In the genomic region with DNA sequence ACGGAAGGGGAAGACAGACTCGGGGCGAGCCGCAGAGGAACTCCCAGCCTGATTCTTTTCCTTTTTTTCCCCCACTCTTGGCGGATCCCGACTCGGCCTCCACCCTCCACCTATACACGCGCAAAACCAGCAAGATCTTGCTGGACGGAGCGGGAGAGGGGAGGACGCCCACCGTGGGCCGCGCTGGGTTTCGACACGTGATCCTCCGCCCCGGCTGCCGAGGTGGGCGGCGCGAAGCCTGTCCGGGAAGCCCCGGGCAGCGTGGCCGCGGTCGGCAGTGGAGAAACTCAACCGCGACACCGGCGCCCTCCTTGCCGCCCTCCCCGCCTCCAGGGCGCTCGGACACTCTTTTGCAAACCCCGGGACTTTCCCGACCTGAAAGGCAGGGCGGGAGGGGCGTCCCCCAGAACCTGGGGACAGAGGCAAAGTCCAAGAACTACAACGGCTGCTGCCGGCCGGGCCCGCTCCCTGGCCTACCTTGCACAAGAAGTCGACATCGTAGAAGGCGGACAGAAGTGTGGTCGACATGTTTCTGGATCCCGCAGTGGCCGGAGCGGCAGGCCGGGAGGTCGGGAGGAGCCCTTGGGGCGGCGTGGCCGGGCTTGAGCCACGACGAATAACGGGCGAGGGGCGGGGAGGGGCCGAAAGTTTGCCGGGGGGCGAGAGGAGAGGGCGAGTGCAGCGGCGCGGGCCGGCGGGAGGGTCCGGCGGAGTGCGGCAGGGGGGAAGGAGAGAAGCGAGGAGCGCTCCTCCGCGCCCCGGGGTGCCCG, we compare ENCODE assay signal across 8 cellular contexts. TPM values are rescaled to one million over a fixed set of nuclear protein-coding genes. Genes with fewer than 3 reads are reported as not detected.
DNase-seq lines count a peak whose midpoint lies in the region; ATAC-seq, FAIRE-seq and TF ChIP-seq lines count a peak whose summit lies in the region.

No MANE protein-coding gene starts in this region.

- peaks cover 55% of the 10 kb centered on the region for H3K4me1 Mint-ChIP-seq in GM23338

- peaks cover 53% of the 10 kb centered on the region for H3K4me1 ChIP-seq in GM23338 (ENCODE audit: insufficient read depth)
- peaks cover 54% of the 10 kb centered on the region for H3K4me1 ChIP-seq in HepG2 (ENCODE audit: insufficient read depth, low read length)

- H3K79me2 ChIP-seq in GM23338 (replicated peaks; ENCODE audit: insufficient read depth) (peaks cover 52% of the 10 kb centered on the region), HepG2 (ENCODE audit: insufficient read depth, low read length) (peaks cover 54% of the 10 kb centered on the region)

- TF ChIP-seq EP300 in HepG2 (IDR thresholded peaks at IDR 0.05; ENCODE audit: low read depth in 2 of 2, low read length in 2 of 2): no peak
- no peak for TF ChIP-seq EP300 in HepG2 (CRISPR knock-in tag; IDR thresholded peaks at IDR 0.05; ENCODE audit: borderline replicate concordance)

- H3K9me3 Mint-ChIP-seq in GM23338: no peaks in the 10 kb centered on the region; the same call in 2 of the 3 replicates

- peaks cover 28% of the 10 kb centered on the region; the same call in 1 of the 2 replicates for H3F3A ChIP-seq in GM23338 (replicated peaks; ENCODE audit: low read depth)

- TF ChIP-seq POLR2A in HepG2 (IDR thresholded peaks at IDR 0.05; ENCODE audit: insufficient read depth in 1 of 2, low read depth in 2 of 2, low read length in 2 of 2): peak in 1 of 2 experiments; percentile 49; a peak in 1 of 4 replicates

- TF ChIP-seq RAD21 in HepG2 (CRISPR knock-in tag; IDR thresholded peaks at IDR 0.05): peak; percentile 45

- ATAC-seq in GM23338 (no peak; the same call in 1 of the 3 replicates), HepG2 (peak; percentile 16)

- H3K4me3 ChIP-seq in GM12865 (ENCODE audit: low read depth, low read length) (peak overlapping the region; percentile 91), GM23338 (peak overlapping the region; percentile 97), MG63 (peak overlapping the region; percentile 70), coronary artery (peak overlapping the region; percentile 94), HepG2 (replicated peaks in 1 of 3; ENCODE audit: insufficient read depth in 1 of 3, low read depth in 2 of 3, low read length in 3 of 3) (peak overlapping the region; percentile 80 to 97 (median 89))

- H3K4me2 ChIP-seq in GM23338 (peak overlapping the region; percentile 79), HepG2 (ENCODE audit: low read depth, low read length) (peak overlapping the region; percentile 99)

- DNase-seq in GM12865 (ENCODE audit: low read depth) (peak; percentile 89), GM23338 (ENCODE audit: low spot score) (peak; percentile 56), MG63 (no peak), coronary artery (ENCODE audit: low spot score) (no peak), HepG2 (ENCODE audit: low spot score) (peak; percentile 77), cortex of kidney (lab: John Stamatoyannopoulos, UW) (no peak)
- DNase-seq in activated CD4-positive, alpha-beta T cell treated with anti-CD3 and anti-CD28 coated beads for 24 hours (ENCODE audit: low read depth in 2 of 2): peak; percentile 43 to 56
- peak; percentile 70 for DNase-seq in stimulated activated CD4-positive, alpha-beta T cell treated with anti-CD3 and anti-CD28 coated beads, Interleukin-4, amount 100 ng/mL, for 24 hours

- intact Hi-C loops in HepG2 (cut with micrococcal nuclease; ENCODE audit: unreplicated experiment): loop anchor here (1.0 to 5.0 kb wide), 3 partner anchors 204 to 317 kb away; no protein-coding TSS in a partner anchor

- H3K36me3 Mint-ChIP-seq in GM23338 (ENCODE audit: low read depth): peaks cover 44% of the 10 kb centered on the region

- no peak overlapping the region for H2AFZ ChIP-seq in GM23338
- no peak overlapping the region for H2AFZ ChIP-seq in HepG2 (ENCODE audit: low read length)

- in situ Hi-C loops in HepG2 (cut with HindIII; ENCODE audit: extremely low pct_ligation_motif_present, low pct_unique_long_range_greater_than_20kb): loop anchor here (5.0 to 10.0 kb wide), 6 partner anchors 61 to 399 kb away; no protein-coding TSS in a partner anchor

- no peaks in the 10 kb centered on the region for H3K9me3 ChIP-seq in MG63
- H3K9me3 ChIP-seq in HepG2 (ENCODE audit: low read length): no peaks in the 10 kb centered on the region

- no TSS peak for BruUV-seq in HepG2 (replicated peaks; lab: Mats Ljungman, UMichigan)

- CTCF ChIA-PET in HepG2 (lab: Yijun Ruan, JAX; ENCODE audit: low intra/inter-chr PET ratio, low total read pairs): interaction anchor here (1.8 to 4.9 kb wide), 2 partner anchors 56 to 95 kb away, joined by 6 to 34 read pairs; no protein-coding TSS in a partner anchor

- peak overlapping the region; percentile 96 for H3K9ac ChIP-seq in HepG2 (ENCODE audit: insufficient read depth, low read depth, low read length)

- no peak for FAIRE-seq in HepG2 (lab: Jason Lieb, UNC)

- no peak overlapping the region for H3K27ac Mint-ChIP-seq in GM23338

- H3K27me3 ChIP-seq in GM23338 (ENCODE audit: insufficient read depth) (no peaks in the 10 kb centered on the region), MG63 (no peaks in the 10 kb centered on the region), HepG2 (ENCODE audit: control insufficient read depth in 1 of 2, insufficient read depth in 2 of 2, low read length in 2 of 2) (no peaks in the 10 kb centered on the region; a peak in 1 of 5 replicates)

- peaks cover 19% of the 10 kb centered on the region for H3K27me3 Mint-ChIP-seq in GM23338 (ENCODE audit: insufficient read depth, low read depth, poor library complexity)

- H3K27ac ChIP-seq in GM23338 (ENCODE audit: low read depth) (peak overlapping the region; percentile 88; the same call in 1 of the 2 replicates), coronary artery (peak overlapping the region; percentile 98 to 99), HepG2 (ENCODE audit: extremely low read length, insufficient read depth, low read length) (peak overlapping the region; percentile 95)

- TF ChIP-seq CTCF in GM12865 (IDR thresholded peaks at IDR 0.05; ENCODE audit: insufficient read depth, low read depth, low read length, missing control alignments) (no peak), GM23338 (conservative IDR thresholded peaks at IDR 0.05; ENCODE audit: low read depth in 2 of 2) (no peak), coronary artery (IDR thresholded peaks at IDR 0.05) (no peak), HepG2 (CRISPR knock-in tag; IDR thresholded peaks at IDR 0.05) (0 out of 2 replicates have a peak, but pooled peaks have one; percentile 5)

- H4K20me1 ChIP-seq in GM23338 (replicated peaks; ENCODE audit: insufficient read depth) (peaks cover 8% of the 10 kb centered on the region), HepG2 (ENCODE audit: insufficient read depth, low read length) (peaks cover 39% of the 10 kb centered on the region)

- no peaks in the 10 kb centered on the region for H3K9me2 ChIP-seq in GM23338 (ENCODE audit: insufficient read depth)

- H3K4me3 Mint-ChIP-seq in GM23338: peak overlapping the region; percentile 87

- WGBS in HepG2 (ENCODE audit: low lambda C conversion rate): under 1% methylated on average over 64 of the region's 80 CpGs

- POLR2A ChIA-PET in HepG2 (lab: Yijun Ruan, JAX): interaction anchor here (0.7 to 13.7 kb wide), 82 partner anchors 7 to 433 kb away, joined by 3 to 324 read pairs (median 6); a partner anchor contains a TSS

- H3K36me3 ChIP-seq in GM23338 (ENCODE audit: insufficient read depth): peaks cover 15% of the 10 kb centered on the region; the same call in 1 of the 2 replicates
- H3K36me3 ChIP-seq in MG63: peaks cover 61% of the 10 kb centered on the region
- H3K36me3 ChIP-seq in HepG2 (replicated peaks in 1 of 2; ENCODE audit: control insufficient read depth in 1 of 2, insufficient read depth in 2 of 2, low read length in 2 of 2): peaks cover 3 to 21% of the 10 kb centered on the region in 2 experiments

TF ChIP-seq in GM23338, 12 proteins besides CTCF, POLR2A, EP300 and RAD21:
- TF ChIP-seq POLR2AphosphoS5 (IDR thresholded peaks at IDR 0.05; ENCODE audit: low read depth) (peak; percentile 0; the same call in 1 of the 2 replicates), EZH2 (IDR thresholded peaks at IDR 0.05; ENCODE audit: low read depth, unreplicated experiment) (no peak)

TF ChIP-seq in HepG2, 621 proteins besides CTCF, POLR2A, EP300 and RAD21 (continues in another document):
- TF ChIP-seq ZNF615 (CRISPR knock-in tag; IDR thresholded peaks at IDR 0.05; ENCODE audit: borderline replicate concordance) (no peak), ZNF841 (CRISPR knock-in tag; IDR thresholded peaks at IDR 0.05; ENCODE audit: borderline replicate concordance) (no peak), SP4 (CRISPR knock-in tag; IDR thresholded peaks at IDR 0.05) (peak; percentile 72)

RNA-seq across cellular contexts. Expression of a gene that starts 0.4 kb away (rescaled TPM):
- total RNA-seq in GM23338 (2014; rRNA removed; shearing (Covaris generic)): 37.9 and 43.0 TPM in 2 replicates
- polyA plus RNA-seq in GM23338 (2016; fragmentation: Nextera tagmentation; extraction: Ambion mirVana) (38.4 and 39.6 TPM in 2 replicates), HepG2 (2011; rRNA removed) (11.2 and 12.5 TPM in 2 replicates)
- total RNA-seq in MG63 (2014; rRNA removed; shearing (Covaris generic); ENCODE audit: low replicate concordance): 9.6 and 19.7 TPM in 2 replicates
- 21.8 and 32.5 TPM in 2 replicates for total RNA-seq in HepG2 (2016; rRNA removed; fragmentation: Illumina TruSeq; extraction: Trizol)
- 10.9 and 11.1 TPM in 2 replicates for total RNA-seq in HepG2 (2016; cell fraction: cytosol; rRNA removed; fragmentation: Illumina TruSeq; extraction: Trizol; ENCODE audit: low read depth)
- 20.7 and 30.7 TPM in 2 replicates for total RNA-seq in HepG2 (2016; cell fraction: insoluble cytoplasmic fraction; rRNA removed; fragmentation: Illumina TruSeq; extraction: Trizol)
- total RNA-seq in HepG2 (2016; cell fraction: membrane; rRNA removed; fragmentation: Illumina TruSeq; extraction: Trizol): 45.2 and 45.6 TPM in 2 replicates
- 28.9 and 31.5 TPM in 2 replicates for total RNA-seq in HepG2 (2016; cell fraction: nucleus; rRNA removed; fragmentation: Illumina TruSeq; extraction: Trizol)
- 6.8 and 9.1 TPM in 2 replicates for polyA plus RNA-seq in HepG2 (2011; cell fraction: cytosol; rRNA removed)
- 13.5 and 16.7 TPM in 2 replicates for polyA plus RNA-seq in HepG2 (2011; cell fraction: nucleus; rRNA removed)
- 52.4 and 60.8 TPM in 2 replicates for polyA plus RNA-seq in HepG2 (2012)
- polyA plus RNA-seq in HepG2 (2016; cell fraction: cytosol; fragmentation: Illumina TruSeq; extraction: Trizol; ENCODE audit: low read depth): 10.6 and 12.4 TPM in 2 replicates
- 78.1 and 90.4 TPM in 2 replicates for polyA plus RNA-seq in HepG2 (2016; cell fraction: insoluble cytoplasmic fraction; fragmentation: Illumina TruSeq; extraction: Trizol; ENCODE audit: low read depth)
- 44.3 and 47.5 TPM in 2 replicates for polyA plus RNA-seq in HepG2 (2016; cell fraction: membrane; fragmentation: Illumina TruSeq; extraction: Trizol; ENCODE audit: low read depth)
- polyA plus RNA-seq in HepG2 (2016; cell fraction: nucleus; fragmentation: Illumina TruSeq; extraction: Trizol; ENCODE audit: insufficient read depth, low read depth): 95.3 and 99.0 TPM in 2 replicates
- 3.9 and 12.4 TPM in 2 replicates for polyA minus RNA-seq in HepG2 (2011; rRNA and poly(A)+ RNA removed; ENCODE audit: low replicate concordance)
- polyA minus RNA-seq in HepG2 (2011; cell fraction: cytosol; rRNA and poly(A)+ RNA removed): 25.5 and 27.1 TPM in 2 replicates
- 10.1 and 12.1 TPM in 2 replicates for polyA minus RNA-seq in HepG2 (2011; cell fraction: nucleus; rRNA and poly(A)+ RNA removed)

Comparison
In these comparisons a context has a peak if more than half of its experiments do, and no peak if none do; other contexts are left out.
1. DNase-seq: peak in GM12865 (single experiment), GM23338 (single experiment), activated CD4-positive, alpha-beta T cell treated with anti-CD3 and anti-CD28 coated beads for 24 hours (2 of 2), HepG2 (single experiment) and stimulated activated CD4-positive, alpha-beta T cell treated with anti-CD3 and anti-CD28 coated beads, Interleukin-4, amount 100 ng/mL, for 24 hours (single experiment); none in MG63 (single experiment), coronary artery (single experiment) and cortex of kidney (single experiment).
2. Peak in every context shown above with its lines, with median percentiles within 50 percentile points of each other: H3K4me3 ChIP-seq and H3K27ac ChIP-seq.